Comparison of ENCODE assay signal across 1 cellular context in genomic region chr16:31458835-31459721, GRCh38.
A peak's percentile ranks its signal among the peaks of the same experiment; 100 is the strongest.
TF ChIP-seq lines count a peak whose summit lies in the region.

Gene ARMC5 (plus strand): TSS chr16:31459501. CDS start chr16:31459525, 24 bp downstream.

TF ChIP-seq in HepG2, 621 proteins besides CTCF, POLR2A, EP300 and RAD21 (continued from another document and continues in another):
- no peak; the same call in 1 of the 2 replicates for TF ChIP-seq AKNA (CRISPR knock-in tag; IDR thresholded peaks at IDR 0.05; ENCODE audit: borderline replicate concordance)
- TF ChIP-seq RBM22 (optimal IDR thresholded peaks at IDR 0.05; ENCODE audit: low read length) = no peak
- peak; percentile 33; the same call in 1 of the 2 replicates for TF ChIP-seq JUND (CRISPR knock-in tag; IDR thresholded peaks at IDR 0.05)
- TF ChIP-seq ZNF205 (CRISPR knock-in tag; IDR thresholded peaks at IDR 0.05) = peak; percentile 82
- TF ChIP-seq ZNF839 (CRISPR knock-in tag; IDR thresholded peaks at IDR 0.05; ENCODE audit: borderline replicate concordance) = 0 out of 2 replicates have a peak, but pooled peaks have one; percentile 67
- peak; percentile 84 for TF ChIP-seq ETS1 (CRISPR knock-in tag; IDR thresholded peaks at IDR 0.05)
- TF ChIP-seq ZNF337 (CRISPR knock-in tag; IDR thresholded peaks at IDR 0.05; ENCODE audit: borderline replicate concordance, low read depth) = peak; percentile 80; the same call in 1 of the 2 replicates
- TF ChIP-seq TFAP4 (IDR thresholded peaks at IDR 0.05; ENCODE audit: borderline replicate concordance, low read depth) = peak; percentile 25; the same call in 1 of the 2 replicates
- 0 out of 2 replicates have a peak, but pooled peaks have one; percentile 46 for TF ChIP-seq HES4 (CRISPR knock-in tag; IDR thresholded peaks at IDR 0.05; ENCODE audit: borderline replicate concordance)
- peak; percentile 95 for TF ChIP-seq ZFY (CRISPR knock-in tag; IDR thresholded peaks at IDR 0.05)
- TF ChIP-seq MBNL3 (CRISPR knock-in tag; conservative IDR thresholded peaks at IDR 0.05) = no peak
- TF ChIP-seq ZNF343 (CRISPR knock-in tag; IDR thresholded peaks at IDR 0.05) = peak; percentile 71
- TF ChIP-seq CBX2 (IDR thresholded peaks at IDR 0.05; ENCODE audit: low read depth, low read length) = no peak
- no peak for TF ChIP-seq CBX2 (CRISPR knock-in tag; IDR thresholded peaks at IDR 0.05; ENCODE audit: low read depth)
- TF ChIP-seq ZMYM4 (CRISPR knock-in tag; IDR thresholded peaks at IDR 0.05) = peak; percentile 74; the same call in 1 of the 2 replicates
- TF ChIP-seq HNRNPUL1 (IDR thresholded peaks at IDR 0.05; ENCODE audit: low read depth, low read length) = no peak
- peak; percentile 80 for TF ChIP-seq POGZ (CRISPR knock-in tag; IDR thresholded peaks at IDR 0.05)
- TF ChIP-seq STAT5B (CRISPR knock-in tag; IDR thresholded peaks at IDR 0.05) = peak; percentile 41; the same call in 1 of the 2 replicates
- TF ChIP-seq ZNF709 (CRISPR knock-in tag; IDR thresholded peaks at IDR 0.05) = peak; percentile 92
- peak; percentile 65 for TF ChIP-seq FOSL2 (CRISPR knock-in tag; IDR thresholded peaks at IDR 0.05)
- peak; percentile 51 for TF ChIP-seq NFYB (CRISPR knock-in tag; IDR thresholded peaks at IDR 0.05)
- TF ChIP-seq ZNF512B (CRISPR knock-in tag; IDR thresholded peaks at IDR 0.05; ENCODE audit: borderline replicate concordance) = no peak
- TF ChIP-seq ZNF747 (CRISPR knock-in tag; IDR thresholded peaks at IDR 0.05; ENCODE audit: borderline replicate concordance) = peak; percentile 78
- TF ChIP-seq MAF1 (CRISPR knock-in tag; IDR thresholded peaks at IDR 0.05; ENCODE audit: borderline replicate concordance) = peak; percentile 41; the same call in 1 of the 2 replicates
- TF ChIP-seq MNT (IDR thresholded peaks at IDR 0.05) = peak; percentile 53; the same call in 1 of the 2 replicates
- peak; percentile 80; the same call in 1 of the 2 replicates for TF ChIP-seq ZNF510 (CRISPR knock-in tag; IDR thresholded peaks at IDR 0.05; ENCODE audit: low read depth)
- peak in 1 of 2 experiments; percentile 94; a peak in 2 of 4 replicates for TF ChIP-seq ATF4 (CRISPR knock-in tag; IDR thresholded peaks at IDR 0.05)
- peak; percentile 56; the same call in 1 of the 2 replicates for TF ChIP-seq ZNF567 (CRISPR knock-in tag; IDR thresholded peaks at IDR 0.05; ENCODE audit: borderline replicate concordance)
- no peak for TF ChIP-seq HMGA1 (CRISPR knock-in tag; conservative IDR thresholded peaks at IDR 0.05)
- peak; percentile 37 for TF ChIP-seq ETV6 (CRISPR knock-in tag; conservative IDR thresholded peaks at IDR 0.05)
- TF ChIP-seq BRCA1 (CRISPR knock-in tag; IDR thresholded peaks at IDR 0.05) = no peak; the same call in 1 of the 2 replicates
- TF ChIP-seq RNF219 (CRISPR knock-in tag; IDR thresholded peaks at IDR 0.05) = no peak
- TF ChIP-seq ZNF776 (CRISPR knock-in tag; IDR thresholded peaks at IDR 0.05) = peak; percentile 95
- TF ChIP-seq KLF11 (CRISPR knock-in tag; IDR thresholded peaks at IDR 0.05) = peak; percentile 87; the same call in 1 of the 2 replicates
- TF ChIP-seq KDM1A (CRISPR knock-in tag; IDR thresholded peaks at IDR 0.05) = no peak
- no peak for TF ChIP-seq NR2F2 (IDR thresholded peaks at IDR 0.05; ENCODE audit: borderline replicate concordance, low read depth)
- 0 out of 2 replicates have a peak, but pooled peaks have one; percentile 95 for TF ChIP-seq ZFP36L1 (CRISPR knock-in tag; IDR thresholded peaks at IDR 0.05)
- TF ChIP-seq EHMT2 (IDR thresholded peaks at IDR 0.05; ENCODE audit: borderline replicate concordance, low read depth, low read length) = no peak
- peak; percentile 65; the same call in 1 of the 2 replicates for TF ChIP-seq ZBTB8A (CRISPR knock-in tag; IDR thresholded peaks at IDR 0.05; ENCODE audit: borderline replicate concordance, low read depth)
